17 cellular contexts compared by ENCODE assay signal in the genomic region with DNA sequence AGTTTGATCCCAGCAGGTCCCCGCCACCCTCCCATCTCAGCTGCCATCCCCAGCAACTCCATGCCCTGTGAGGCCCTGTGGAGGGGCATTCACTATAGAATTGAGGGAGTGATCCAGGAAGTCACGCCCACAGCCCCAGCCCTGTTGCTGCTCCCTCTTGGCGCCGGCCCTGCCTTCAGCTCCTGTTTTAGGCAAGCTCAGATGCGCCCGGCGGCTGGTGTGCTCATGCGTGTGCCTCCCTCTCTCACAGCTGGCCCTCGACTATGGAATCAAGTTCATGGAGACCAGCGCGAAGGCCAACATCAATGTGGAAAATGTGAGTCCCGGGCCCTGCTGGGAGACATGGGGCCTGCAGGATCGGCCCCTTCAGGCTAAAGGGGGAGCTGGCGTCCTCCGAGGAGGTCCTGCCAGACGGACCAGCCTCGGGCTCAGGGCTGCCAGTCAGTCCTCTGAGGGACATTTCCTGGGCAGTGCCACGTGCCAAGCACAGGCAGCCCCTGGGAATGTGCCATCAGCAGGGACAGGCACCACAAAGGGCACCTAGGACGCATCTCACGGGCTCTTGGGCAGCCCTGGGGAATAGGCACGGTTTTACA. TPM values are rescaled to one million over a fixed set of nuclear protein-coding genes. Genes with fewer than 3 reads are reported as not detected.
DNase-seq lines count a peak whose midpoint lies in the region; ATAC-seq, FAIRE-seq and TF ChIP-seq lines count a peak whose summit lies in the region.
"Had no signal": no experiment of that assay in that cellular context is flagged by ENCODE, and none has a peak within 500 bp of the region (broad histone marks: within the 10 kb centered on the region; RNA-seq: fewer than 3 reads in every experiment).

No MANE protein-coding gene starts in this region.

- POLR2A ChIA-PET in IMR-90 (lab: Charles Lee; ENCODE audit: unreplicated experiment), result no interaction called here
- POLR2A ChIA-PET in GM12878 (lab: Charles Lee), result interaction anchor here (1.1 kb wide), 1 partner anchor 26 kb away, joined by 3 read pairs; no protein-coding TSS in a partner anchor

- H3K9me3 ChIP-seq in BLaER1 treated with 17β-estradiol and CSF1 and Interleukin-3, amounts not matched to agents 10 nM and 100 nM (replicated peaks in 1 of 11), result peaks cover 4 to 17% (median 12%) of the 10 kb centered on the region in 11 experiments; a peak in 16 of 22 replicates
- no peaks in the 10 kb centered on the region for H3K9me3 ChIP-seq in IMR-90 (ENCODE audit: control insufficient read depth, insufficient read depth, low read length)
- no peaks in the 10 kb centered on the region; the same call in 2 of the 3 replicates for H3K9me3 ChIP-seq in GM12878 (replicated peaks; ENCODE audit: control insufficient read depth, insufficient read depth, low read length)
- no peaks in the 10 kb centered on the region for H3K9me3 ChIP-seq in osteoblast (ENCODE audit: low read depth, low read length)
- H3K9me3 ChIP-seq: A549, BE2C had no signal

- dilution Hi-C loops in IMR-90 (cut with HindIII; ENCODE audit: low sequenced_read_pairs, unreplicated experiment), result no loop called here

- CTCF ChIA-PET in IMR-90 (lab: Yijun Ruan, JAX), result interaction anchor here (0.6 kb wide), 1 partner anchor 119 kb away, joined by 3 read pairs; no protein-coding TSS in a partner anchor
- CTCF ChIA-PET in GM12878 (lab: Yijun Ruan, JAX), result no interaction called here

- no peak overlapping the region for H4K5ac ChIP-seq in IMR-90 (ENCODE audit: low read depth, low read length)

- H2AFZ ChIP-seq in IMR-90 (replicated peaks; ENCODE audit: low read length, poor library complexity) (no peak overlapping the region), GM12878 (ENCODE audit: control insufficient read depth, low read depth, low read length) (no peak overlapping the region), osteoblast (ENCODE audit: low read length) (no peak overlapping the region)
- H2AFZ ChIP-seq: GM23248 had no signal

- H3K4ac ChIP-seq in IMR-90 (ENCODE audit: low read depth, low read length), result no peak overlapping the region

- no peak overlapping the region for H3K23ac ChIP-seq in IMR-90 (ENCODE audit: low read depth, low read length)

- ATAC-seq in IMR-90 (ENCODE audit: low read depth), result no peak
- no peak for ATAC-seq in GM12878
- ATAC-seq in GM18861 (IDR thresholded peaks at IDR 0.05; ENCODE audit: unreplicated experiment), result no peak
- ATAC-seq: A549, HCT116 had no signal

- H3K79me2 ChIP-seq in GM12878 (ENCODE audit: control insufficient read depth, insufficient read depth, low read length) (peaks cover 2% of the 10 kb centered on the region; the same call in 1 of the 2 replicates), osteoblast (ENCODE audit: insufficient read depth, low read length) (no peaks in the 10 kb centered on the region)

- intact Hi-C loops in IMR-90 (cut with micrococcal nuclease) (no loop called here), GM12878 (cut with micrococcal nuclease; ENCODE audit: unreplicated experiment) (no loop called here)

- FAIRE-seq in GM12878 (lab: Jason Lieb, UNC), result no peak
- FAIRE-seq: A549, GM18507, H54, HTR-8/SVneo had no signal

- BruUV-seq in IMR-90 (replicated peaks; lab: Mats Ljungman, UMichigan), result no TSS peak
- no TSS peak for BruUV-seq in GM12878 (replicated peaks; lab: Mats Ljungman, UMichigan)

- no peak overlapping the region for H3K14ac ChIP-seq in IMR-90 (replicated peaks; ENCODE audit: low read depth, low read length)

- no peak overlapping the region for H2BK5ac ChIP-seq in IMR-90 (ENCODE audit: low read depth, low read length, poor library complexity, severe bottlenecking)

- no peak for DNase-seq in IMR-90
- no peak for DNase-seq in GM12878 (ENCODE audit: low read depth, low spot score)
- peak; percentile 78 for DNase-seq in osteoblast (ENCODE audit: insufficient read length, low spot score, missing footprints)
- no peak for DNase-seq in NCI-H1048 (lab: John Stamatoyannopoulos, UW)
- DNase-seq in SIG-M5 (lab: John Stamatoyannopoulos, UW), result no peak
- DNase-seq: BE2C, DMS53, GF-D8, GM23248 had no signal

- no peak overlapping the region for H2AK5ac ChIP-seq in IMR-90 (ENCODE audit: low read depth, low read length)

- H2BK120ac ChIP-seq in IMR-90 (ENCODE audit: low read depth, low read length), result no peak overlapping the region

- H3K79me1 ChIP-seq in IMR-90 (ENCODE audit: low read depth in 1 of 2, low read length in 2 of 2), result peaks cover 5 to 16% of the 10 kb centered on the region in 2 experiments

- no peak for TF ChIP-seq CTCF in IMR-90 (conservative IDR thresholded peaks at IDR 0.05; ENCODE audit: low read depth, low read length)
- no peak for TF ChIP-seq CTCF in GM12878 (IDR thresholded peaks at IDR 0.05 in 2 of 3, conservative IDR thresholded peaks at IDR 0.05 in 1 of 3; ENCODE audit: control insufficient read depth in 2 of 3, extremely low read depth in 1 of 3, insufficient read depth in 1 of 3, low read depth in 3 of 3, low read length in 3 of 3)
- no peak for TF ChIP-seq CTCF in osteoblast (IDR thresholded peaks at IDR 0.05; ENCODE audit: extremely low read depth, low read depth, low read length)

- no peak overlapping the region for H3K4me3 ChIP-seq in BLaER1 treated with 17β-estradiol and CSF1 and Interleukin-3, amounts not matched to agents 10 nM and 100 nM
- H3K4me3 ChIP-seq in IMR-90 (ENCODE audit: insufficient read depth, low read depth, low read length) (no peak overlapping the region), GM12878 (no peak overlapping the region), osteoblast (ENCODE audit: insufficient read depth, low read length) (no peak overlapping the region)
- H3K4me3 ChIP-seq: A549, GM23248 had no signal

- H3K4me1 ChIP-seq in BLaER1 treated with 17β-estradiol and CSF1 and Interleukin-3, amounts not matched to agents 10 nM and 100 nM, result peaks cover 10 to 98% (median 87%) of the 10 kb centered on the region in 10 experiments
- H3K4me1 ChIP-seq in IMR-90 (ENCODE audit: control insufficient read depth, insufficient read depth, low read length) (no peaks in the 10 kb centered on the region), GM12878 (ENCODE audit: control insufficient read depth, insufficient read depth, low read length) (no peaks in the 10 kb centered on the region), osteoblast (ENCODE audit: insufficient read depth, low read length) (no peaks in the 10 kb centered on the region)
- H3K4me1 ChIP-seq: A549, BE2C had no signal

- H3K56ac ChIP-seq in IMR-90 (ENCODE audit: extremely low read depth, insufficient read depth, low read length), result no peak overlapping the region

- RAD21 ChIA-PET in GM12878 (lab: Charles Lee; ENCODE audit: unreplicated experiment), result no interaction called here

- H3K9me1 ChIP-seq in IMR-90 (ENCODE audit: insufficient read depth, low read length), result no peaks in the 10 kb centered on the region

- H3K27me3 ChIP-seq in BLaER1 treated with 17β-estradiol and CSF1 and Interleukin-3, amounts not matched to agents 10 nM and 100 nM, result no peaks in the 10 kb centered on the region
- no peaks in the 10 kb centered on the region for H3K27me3 ChIP-seq in IMR-90 (ENCODE audit: control insufficient read depth, insufficient read depth, low read length)
- H3K27me3 ChIP-seq in GM12878 (replicated peaks in 1 of 2; ENCODE audit: control insufficient read depth in 2 of 2, insufficient read depth in 2 of 2, low read length in 1 of 2), result no peaks in the 10 kb centered on the region
- H3K27me3 ChIP-seq in osteoblast (ENCODE audit: insufficient read depth, low read length), result no peaks in the 10 kb centered on the region
- H3K27me3 ChIP-seq: BE2C had no signal

- 95% methylated on average over 17 of the region's 21 CpGs; no CpG with 5 or more reads in 1 of the 2 experiments for WGBS in IMR-90 (ENCODE audit: extremely low coverage in 2 of 2, insufficient read length in 1 of 2), 2 experiments
- WGBS in GM12878 (ENCODE audit: insufficient coverage, insufficient replicate concordance, low lambda C conversion rate, missing lambda C conversion rate), result 87% methylated on average over 19 of the region's 21 CpGs

- H3K27ac ChIP-seq in BLaER1 treated with 17β-estradiol and CSF1 and Interleukin-3, amounts not matched to agents 10 nM and 100 nM, result peak overlapping the region in 9 of 11 experiments; percentile 25 to 96 (median 61); a peak in 16 of 22 replicates
- H3K27ac ChIP-seq in IMR-90 (ENCODE audit: insufficient read depth, low read length) (no peak overlapping the region), GM12878 (ENCODE audit: control insufficient read depth, insufficient read depth) (no peak overlapping the region), osteoblast (ENCODE audit: low read depth, low read length) (no peak overlapping the region)
- H3K27ac ChIP-seq: A549, GM23248 had no signal

- H4K20me1 ChIP-seq in BLaER1 treated with 17β-estradiol and CSF1 and Interleukin-3, amounts not matched to agents 10 nM and 100 nM, result peaks cover 0 to 31% (median 0%) of the 10 kb centered on the region in 11 experiments; a peak in 6 of 22 replicates
- H4K20me1 ChIP-seq in IMR-90 (ENCODE audit: insufficient read depth, low read length) (peaks cover 5% of the 10 kb centered on the region), GM12878 (ENCODE audit: control insufficient read depth, insufficient read depth) (no peaks in the 10 kb centered on the region), osteoblast (ENCODE audit: insufficient read depth, low read length) (peaks cover 5% of the 10 kb centered on the region)

- peak overlapping the region in 9 of 11 experiments; percentile 7 to 38 (median 19); a peak in 11 of 22 replicates for H3K4me2 ChIP-seq in BLaER1 treated with 17β-estradiol and CSF1 and Interleukin-3, amounts not matched to agents 10 nM and 100 nM
- no peak overlapping the region for H3K4me2 ChIP-seq in IMR-90 (ENCODE audit: low read depth, low read length)
- no peak overlapping the region for H3K4me2 ChIP-seq in GM12878 (ENCODE audit: control insufficient read depth, insufficient read depth)
- H3K4me2 ChIP-seq in osteoblast (ENCODE audit: insufficient read depth, low read length), result no peak overlapping the region
- H3K4me2 ChIP-seq: A549 had no signal

- H3K36me3 ChIP-seq in BLaER1 treated with 17β-estradiol and CSF1 and Interleukin-3, amounts not matched to agents 10 nM and 100 nM, result peaks cover 99 to 100% (median 100%) of the 10 kb centered on the region in 11 experiments
- H3K36me3 ChIP-seq in IMR-90 (ENCODE audit: control insufficient read depth, insufficient read depth, low read length) (peaks cover 80% of the 10 kb centered on the region), GM12878 (ENCODE audit: control insufficient read depth in 2 of 2, insufficient read depth in 2 of 2, low read length in 1 of 2) (peaks cover 46 to 77% of the 10 kb centered on the region in 2 experiments), osteoblast (ENCODE audit: insufficient read depth, low read length) (peaks cover 71% of the 10 kb centered on the region)

- H4K91ac ChIP-seq in IMR-90 (ENCODE audit: insufficient read depth, low read depth, low read length), result no peak overlapping the region

- H2BK20ac ChIP-seq in IMR-90 (ENCODE audit: low read depth, low read length), result no peak overlapping the region

- SMC1A ChIA-PET in GM12878 (lab: Charles Lee; ENCODE audit: uncharacterized antibody, unreplicated experiment), result no interaction called here

- no peak for TF ChIP-seq RAD21 in IMR-90 (IDR thresholded peaks at IDR 0.05; ENCODE audit: low read length)
- TF ChIP-seq RAD21 in GM12878 (IDR thresholded peaks at IDR 0.05; ENCODE audit: insufficient read depth, low read depth, low read length), result no peak

- H3K18ac ChIP-seq in IMR-90 (ENCODE audit: low read depth, low read length), result no peak overlapping the region

- H4K8ac ChIP-seq in IMR-90 (ENCODE audit: low read depth in 2 of 2, low read length in 2 of 2), result no peak overlapping the region

- H3K9ac ChIP-seq in BLaER1 treated with 17β-estradiol and CSF1 and Interleukin-3, amounts not matched to agents 10 nM and 100 nM, result peak overlapping the region in 8 of 11 experiments; percentile 14 to 51 (median 38); a peak in 15 of 22 replicates
- no peak overlapping the region for H3K9ac ChIP-seq in IMR-90 (ENCODE audit: low read depth, low read length)
- no peak overlapping the region for H3K9ac ChIP-seq in GM12878 (ENCODE audit: control insufficient read depth, insufficient read depth, low read length)
- H3K9ac ChIP-seq: GM23248 had no signal

- peak overlapping the region; percentile 55 for H2AK9ac ChIP-seq in IMR-90 (replicated peaks; ENCODE audit: low read depth, low read length, poor library complexity)

- no peak for TF ChIP-seq EP300 in GM12878 (IDR thresholded peaks at IDR 0.05; ENCODE audit: borderline replicate concordance in 1 of 2, control insufficient read depth in 1 of 2, low read depth in 2 of 2, low read length in 2 of 2)

- TF ChIP-seq POLR2A in IMR-90 (IDR thresholded peaks at IDR 0.05; ENCODE audit: low read depth, low read length) (no peak), GM12878 (IDR thresholded peaks at IDR 0.05; ENCODE audit: low read depth, low read length) (peak; percentile 46; the same call in 1 of the 2 replicates)

- in situ Hi-C loops in IMR-90 (cut with MboI; ENCODE audit: low sequenced_read_pairs), result no loop called here
- in situ Hi-C loops in GM12878 (cut with MboI), result no loop called here

- H2BK15ac ChIP-seq in IMR-90 (ENCODE audit: low read depth, low read length), result no peak overlapping the region

RNA-seq across cellular contexts. Expression of gene HSH2D, which starts 15.6 kb away (rescaled TPM):
- not detected in 2 replicates for total RNA-seq in IMR-90 (2012; rRNA removed)
- not detected in 2 replicates for polyA plus RNA-seq in IMR-90 (2012; rRNA removed)
- not detected in 2 replicates for polyA plus RNA-seq in IMR-90 (2012; cell fraction: cytosol; rRNA removed)
- not detected in 2 replicates for polyA plus RNA-seq in IMR-90 (2012; cell fraction: nucleus; rRNA removed; ENCODE audit: low replicate concordance)
- total RNA-seq in GM12878 (2013; cell fraction: nucleolus; rRNA removed), result 70.0 and 81.1 TPM in 2 replicates
- 118 and 121 TPM in 2 replicates for total RNA-seq in GM12878 (2014; rRNA removed)
- total RNA-seq in GM12878 (2014; rRNA removed; fragmentation: Illumina TruSeq; extraction: Trizol), result 88.4 and 92.6 TPM in 2 replicates
- 81.7 and 87.8 TPM in 2 replicates for total RNA-seq in GM12878 (2021)
- 60.0 TPM for polyA plus RNA-seq in GM12878 (2011; ENCODE audit: low read depth)
- polyA plus RNA-seq in GM12878 (2011; rRNA removed), result 63.2 and 88.2 TPM in 2 replicates
- 126 and 139 TPM in 2 replicates for polyA plus RNA-seq in GM12878 (2011; cell fraction: cytosol; rRNA removed)
- 119 and 132 TPM in 2 replicates for polyA plus RNA-seq in GM12878 (2011; cell fraction: nucleus; rRNA removed)
- polyA plus RNA-seq in GM12878 (2012), result 84.2 and 96.9 TPM in 2 replicates
- 64.8 and 105 TPM in 2 replicates for polyA plus RNA-seq in GM12878 (2014; fragmentation: Illumina TruSeq; extraction: Trizol)
- polyA plus RNA-seq in GM12878 (2014; fragmentation: Nextera tagmentation; extraction: Ambion mirVana), result 10 to 100 TPM; 22.0 to 27.2 TPM
- 141 and 145 TPM in 2 replicates for polyA plus RNA-seq in GM12878 (2014; rRNA removed)
- polyA plus RNA-seq in GM12878 (2016; fragmentation: Nextera tagmentation; extraction: Ambion mirVana), result 10 to 100 TPM; 82.0 to 90.3 TPM
- 31.7 and 67.1 TPM in 2 replicates for polyA minus RNA-seq in GM12878 (2011; rRNA and poly(A)+ RNA removed)
- 19.8 and 25.6 TPM in 2 replicates for polyA minus RNA-seq in GM12878 (2011; cell fraction: cytosol; rRNA and poly(A)+ RNA removed)
- polyA minus RNA-seq in GM12878 (2011; cell fraction: nucleus; rRNA and poly(A)+ RNA removed), result 19.5 and 39.2 TPM in 2 replicates
- 0.36 TPM in 1 of 2 replicates, not detected in the other for total RNA-seq in osteoblast
- total RNA-seq: GM23248 had no signal
- polyA plus RNA-seq: AG04450, GM23248 had no signal

RNA-seq across cellular contexts. Expression of gene RAB8A, which starts 16.2 kb away (rescaled TPM):
- 135 and 158 TPM in 2 replicates for total RNA-seq in IMR-90 (2012; rRNA removed)
- 61.8 and 64.5 TPM in 2 replicates for polyA plus RNA-seq in IMR-90 (2012; rRNA removed)
- 33.9 and 47.1 TPM in 2 replicates for polyA plus RNA-seq in IMR-90 (2012; cell fraction: cytosol; rRNA removed)
- 24.8 and 40.7 TPM in 2 replicates for polyA plus RNA-seq in IMR-90 (2012; cell fraction: nucleus; rRNA removed; ENCODE audit: low replicate concordance)
- 85.8 and 91.6 TPM in 2 replicates for total RNA-seq in GM12878 (2013; cell fraction: nucleolus; rRNA removed)
- 94.2 and 104 TPM in 2 replicates for total RNA-seq in GM12878 (2014; rRNA removed)
- 233 and 239 TPM in 2 replicates for total RNA-seq in GM12878 (2014; rRNA removed; fragmentation: Illumina TruSeq; extraction: Trizol)
- total RNA-seq in GM12878 (2021), result 162 and 181 TPM in 2 replicates
- 29.0 TPM for polyA plus RNA-seq in GM12878 (2011; ENCODE audit: low read depth)
- polyA plus RNA-seq in GM12878 (2011; rRNA removed), result 177 and 189 TPM in 2 replicates
- 137 and 184 TPM in 2 replicates for polyA plus RNA-seq in GM12878 (2011; cell fraction: cytosol; rRNA removed)
- polyA plus RNA-seq in GM12878 (2011; cell fraction: nucleus; rRNA removed), result 94.2 and 96.1 TPM in 2 replicates
- polyA plus RNA-seq in GM12878 (2012), result 75.4 and 124 TPM in 2 replicates
- polyA plus RNA-seq in GM12878 (2014; fragmentation: Illumina TruSeq; extraction: Trizol), result 138 and 168 TPM in 2 replicates
- polyA plus RNA-seq in GM12878 (2014; fragmentation: Nextera tagmentation; extraction: Ambion mirVana), result 10 to 100 TPM; 23.9 to 39.1 TPM
- polyA plus RNA-seq in GM12878 (2014; rRNA removed), result 204 and 226 TPM in 2 replicates
- polyA plus RNA-seq in GM12878 (2016; fragmentation: Nextera tagmentation; extraction: Ambion mirVana), result 100 to 1,000 TPM; 308 to 314 TPM
- polyA minus RNA-seq in GM12878 (2011; rRNA and poly(A)+ RNA removed), result 303 and 377 TPM in 2 replicates
- 89.7 and 135 TPM in 2 replicates for polyA minus RNA-seq in GM12878 (2011; cell fraction: cytosol; rRNA and poly(A)+ RNA removed)
- 71.4 and 108 TPM in 2 replicates for polyA minus RNA-seq in GM12878 (2011; cell fraction: nucleus; rRNA and poly(A)+ RNA removed)
- 61.6 and 68.8 TPM in 2 replicates for total RNA-seq in osteoblast

RNA-seq across cellular contexts. Expression of gene CIB3, which starts 45.5 kb away (rescaled TPM):
- total RNA-seq in IMR-90 (2012; rRNA removed) (not detected in 2 replicates), GM12878 (2014; rRNA removed) (not detected in 2 replicates), GM12878 (2014; rRNA removed; fragmentation: Illumina TruSeq; extraction: Trizol) (not detected in 2 replicates), GM12878 (2021) (not detected in 2 replicates), osteoblast (not detected in 2 replicates)
- polyA plus RNA-seq in IMR-90 (2012; rRNA removed) (not detected in 2 replicates), GM12878 (2011; rRNA removed) (not detected in 2 replicates), GM12878 (2014; fragmentation: Illumina TruSeq; extraction: Trizol) (not detected in 2 replicates), GM12878 (2014; fragmentation: Nextera tagmentation; extraction: Ambion mirVana) (under 1 TPM in 1 of 2 experiments, not detected in 1; 0.35 TPM), GM12878 (2014; rRNA removed) (not detected in 2 replicates), GM12878 (2016; fragmentation: Nextera tagmentation; extraction: Ambion mirVana) (not detected)
- not detected in 2 replicates for polyA plus RNA-seq in IMR-90 (2012; cell fraction: cytosol; rRNA removed)
- not detected in 2 replicates for polyA plus RNA-seq in IMR-90 (2012; cell fraction: nucleus; rRNA removed; ENCODE audit: low replicate concordance)
- total RNA-seq in GM12878 (2013; cell fraction: nucleolus; rRNA removed), result not detected in 2 replicates
- polyA plus RNA-seq in GM12878 (2011; ENCODE audit: low read depth), result not detected
- 0.18 TPM in 1 of 2 replicates, not detected in the other for polyA plus RNA-seq in GM12878 (2011; cell fraction: cytosol; rRNA removed)
- 0.19 TPM in 1 of 2 replicates, not detected in the other for polyA plus RNA-seq in GM12878 (2011; cell fraction: nucleus; rRNA removed)
- not detected in 2 replicates for polyA plus RNA-seq in GM12878 (2012)
- polyA minus RNA-seq in GM12878 (2011; rRNA and poly(A)+ RNA removed), result not detected in 2 replicates
- polyA minus RNA-seq in GM12878 (2011; cell fraction: cytosol; rRNA and poly(A)+ RNA removed), result not detected in 2 replicates
- polyA minus RNA-seq in GM12878 (2011; cell fraction: nucleus; rRNA and poly(A)+ RNA removed), result not detected in 2 replicates
- total RNA-seq: GM23248 had no signal
- polyA plus RNA-seq: A549, AG04450, GM23248 had no signal

RNA-seq across cellular contexts. Expression of gene TPM4, which starts 51.6 kb away (rescaled TPM):
- total RNA-seq in IMR-90 (2012; rRNA removed), result 1,075 and 1,562 TPM in 2 replicates
- 1,160 and 1,218 TPM in 2 replicates for polyA plus RNA-seq in IMR-90 (2012; rRNA removed)
- 1,916 and 2,081 TPM in 2 replicates for polyA plus RNA-seq in IMR-90 (2012; cell fraction: cytosol; rRNA removed)
- 535 and 1,052 TPM in 2 replicates for polyA plus RNA-seq in IMR-90 (2012; cell fraction: nucleus; rRNA removed; ENCODE audit: low replicate concordance)
- total RNA-seq in GM12878 (2013; cell fraction: nucleolus; rRNA removed), result 161 and 178 TPM in 2 replicates
- total RNA-seq in GM12878 (2014; rRNA removed), result 413 and 473 TPM in 2 replicates
- total RNA-seq in GM12878 (2014; rRNA removed; fragmentation: Illumina TruSeq; extraction: Trizol), result 513 and 542 TPM in 2 replicates
- total RNA-seq in GM12878 (2021), result 338 and 361 TPM in 2 replicates
- polyA plus RNA-seq in GM12878 (2011; ENCODE audit: low read depth), result 212 TPM
- polyA plus RNA-seq in GM12878 (2011; rRNA removed), result 387 and 534 TPM in 2 replicates
- polyA plus RNA-seq in GM12878 (2011; cell fraction: cytosol; rRNA removed), result 210 and 246 TPM in 2 replicates
- 84.6 and 156 TPM in 2 replicates for polyA plus RNA-seq in GM12878 (2011; cell fraction: nucleus; rRNA removed)
- 261 and 281 TPM in 2 replicates for polyA plus RNA-seq in GM12878 (2012)
- polyA plus RNA-seq in GM12878 (2014; fragmentation: Illumina TruSeq; extraction: Trizol), result 620 and 767 TPM in 2 replicates
- 100 to 1,000 TPM; 183 to 194 TPM for polyA plus RNA-seq in GM12878 (2014; fragmentation: Nextera tagmentation; extraction: Ambion mirVana)
- 387 and 401 TPM in 2 replicates for polyA plus RNA-seq in GM12878 (2014; rRNA removed)
- polyA plus RNA-seq in GM12878 (2016; fragmentation: Nextera tagmentation; extraction: Ambion mirVana), result 100 to 1,000 TPM; 469 to 473 TPM
- polyA minus RNA-seq in GM12878 (2011; rRNA and poly(A)+ RNA removed), result 142 and 153 TPM in 2 replicates
- 99.6 and 122 TPM in 2 replicates for polyA minus RNA-seq in GM12878 (2011; cell fraction: cytosol; rRNA and poly(A)+ RNA removed)
- polyA minus RNA-seq in GM12878 (2011; cell fraction: nucleus; rRNA and poly(A)+ RNA removed), result 45.9 and 97.4 TPM in 2 replicates
- 1,233 and 1,325 TPM in 2 replicates for total RNA-seq in osteoblast

RNA-seq across cellular contexts. Expression of gene FAM32A, which starts 57.3 kb away (rescaled TPM):
- total RNA-seq in IMR-90 (2012; rRNA removed) (99.2 and 99.5 TPM in 2 replicates), GM12878 (2014; rRNA removed) (66.3 and 66.8 TPM in 2 replicates), GM12878 (2014; rRNA removed; fragmentation: Illumina TruSeq; extraction: Trizol) (63.7 and 71.4 TPM in 2 replicates), GM12878 (2021) (43.2 and 46.1 TPM in 2 replicates), osteoblast (93.4 and 109 TPM in 2 replicates)
- polyA plus RNA-seq in IMR-90 (2012; rRNA removed) (127 and 130 TPM in 2 replicates), GM12878 (2011; rRNA removed) (104 TPM in 2 replicates), GM12878 (2014; fragmentation: Illumina TruSeq; extraction: Trizol) (52.0 and 72.3 TPM in 2 replicates), GM12878 (2014; fragmentation: Nextera tagmentation; extraction: Ambion mirVana) (10 to 100 TPM; 33.3 to 43.0 TPM), GM12878 (2014; rRNA removed) (74.4 and 75.3 TPM in 2 replicates), GM12878 (2016; fragmentation: Nextera tagmentation; extraction: Ambion mirVana) (100 to 1,000 TPM in 1 of 2 experiments, 10 to 100 TPM in 1; 97.2 to 116 TPM)
- polyA plus RNA-seq in IMR-90 (2012; cell fraction: cytosol; rRNA removed), result 90.2 and 102 TPM in 2 replicates
- 46.1 and 82.1 TPM in 2 replicates for polyA plus RNA-seq in IMR-90 (2012; cell fraction: nucleus; rRNA removed; ENCODE audit: low replicate concordance)
- 18.0 and 19.0 TPM in 2 replicates for total RNA-seq in GM12878 (2013; cell fraction: nucleolus; rRNA removed)
- 40.7 TPM for polyA plus RNA-seq in GM12878 (2011; ENCODE audit: low read depth)
- 95.9 and 106 TPM in 2 replicates for polyA plus RNA-seq in GM12878 (2011; cell fraction: cytosol; rRNA removed)
- 66.1 and 66.2 TPM in 2 replicates for polyA plus RNA-seq in GM12878 (2011; cell fraction: nucleus; rRNA removed)
- polyA plus RNA-seq in GM12878 (2012), result 42.9 and 44.6 TPM in 2 replicates
- 38.4 and 40.3 TPM in 2 replicates for polyA minus RNA-seq in GM12878 (2011; rRNA and poly(A)+ RNA removed)
- polyA minus RNA-seq in GM12878 (2011; cell fraction: cytosol; rRNA and poly(A)+ RNA removed), result 15.2 and 15.9 TPM in 2 replicates
- polyA minus RNA-seq in GM12878 (2011; cell fraction: nucleus; rRNA and poly(A)+ RNA removed), result 7.7 and 12.0 TPM in 2 replicates

Comparison
In these comparisons a context has a peak if more than half of its experiments do, and no peak if none do; other contexts are left out.
1. H3K27ac ChIP-seq: peak in BLaER1 treated with 17β-estradiol and CSF1 and Interleukin-3, amounts not matched to agents 10 nM and 100 nM (9 of 11); none in IMR-90 (single experiment), GM12878 (single experiment) and osteoblast (single experiment).
2. H3K4me2 ChIP-seq: peak in BLaER1 treated with 17β-estradiol and CSF1 and Interleukin-3, amounts not matched to agents 10 nM and 100 nM (9 of 11); none in IMR-90 (single experiment), GM12878 (single experiment) and osteoblast (single experiment).
3. H3K9ac ChIP-seq: peak in BLaER1 treated with 17β-estradiol and CSF1 and Interleukin-3, amounts not matched to agents 10 nM and 100 nM (8 of 11); none in IMR-90 (single experiment) and GM12878 (single experiment).
4. RNA of gene HSH2D, which starts 15.6 kb away (total RNA-seq): 70.0 to 121 TPM in GM12878; 0.36 TPM in osteoblast and not detected in IMR-90; every median in the first group is over 10 times any median in the second.